22 cellular contexts compared by ENCODE assay signal in genomic region chr14:96799489-96800056, GRCh38. TPM values are rescaled to one million over a fixed set of nuclear protein-coding genes. Genes with fewer than 3 reads are reported as not detected.
DNase-seq lines count a peak whose midpoint lies in the region; ATAC-seq and TF ChIP-seq lines count a peak whose summit lies in the region.
"Had no signal": no experiment of that assay in that cellular context is flagged by ENCODE, and none has a peak within 500 bp of the region (broad histone marks: within the 10 kb centered on the region; RNA-seq: fewer than 3 reads in every experiment).

No MANE protein-coding gene starts in this region.

- no peaks in the 10 kb centered on the region for H3K9me3 ChIP-seq in HAP-1
- no peaks in the 10 kb centered on the region for H3K9me3 ChIP-seq in T-helper 17 cell (ENCODE audit: control insufficient read depth, low read length, poor library complexity, severe bottlenecking)
- H3K9me3 ChIP-seq: MG63, SJSA1, tibial artery had no signal

- H3K4me1 Mint-ChIP-seq in activated CD4-positive, alpha-beta T cell treated with anti-CD3 and anti-CD28 coated beads, Interleukin-2, amount 10 ng/mL, durations not matched to agents 24 days and 14 days: peaks cover 45% of the 10 kb centered on the region
- H3K4me1 Mint-ChIP-seq in T-helper 17 cell (peaks cover 30% of the 10 kb centered on the region), nephron (peaks cover 30% of the 10 kb centered on the region)

- intact Hi-C loops in activated CD4-positive, alpha-beta T cell treated with anti-CD3 and anti-CD28 coated beads, Interleukin-2, amount 10 ng/mL, durations not matched to agents 24 days and 14 days (cut with micrococcal nuclease): loop anchor here (5.0 kb wide), 2 partner anchors 53 to 437 kb away; partner anchors contain the start of genes ATG2B and GSKIP

- H3K36me3 Mint-ChIP-seq in activated CD4-positive, alpha-beta T cell treated with anti-CD3 and anti-CD28 coated beads, Interleukin-2, amount 10 ng/mL, durations not matched to agents 24 days and 14 days (ENCODE audit: low read depth): peaks cover 4% of the 10 kb centered on the region
- H3K36me3 Mint-ChIP-seq in T-helper 17 cell (ENCODE audit: low read depth) (no peaks in the 10 kb centered on the region), nephron (ENCODE audit: low read depth) (no peaks in the 10 kb centered on the region)
- H3K36me3 Mint-ChIP-seq: activated naive CD4-positive, alpha-beta T cell treated with anti-CD3 and anti-CD28 coated beads, Interleukin-2, amount 50 U/mL, for 24 hours; CD8-positive, alpha-beta T cell; naive B cell had no signal

- no peak overlapping the region for H3K27ac Mint-ChIP-seq in activated CD4-positive, alpha-beta T cell treated with anti-CD3 and anti-CD28 coated beads, Interleukin-2, amount 10 ng/mL, durations not matched to agents 24 days and 14 days
- peak overlapping the region; percentile 24 for H3K27ac Mint-ChIP-seq in T-helper 17 cell
- no peak overlapping the region for H3K27ac Mint-ChIP-seq in nephron
- H3K27ac Mint-ChIP-seq: activated naive CD4-positive, alpha-beta T cell treated with anti-CD3 and anti-CD28 coated beads, Interleukin-2, amount 50 U/mL, for 24 hours; CD8-positive, alpha-beta T cell; naive B cell had no signal

- H3K4me3 Mint-ChIP-seq in activated CD4-positive, alpha-beta T cell treated with anti-CD3 and anti-CD28 coated beads, Interleukin-2, amount 10 ng/mL, durations not matched to agents 24 days and 14 days: peak overlapping the region; percentile 54
- H3K4me3 Mint-ChIP-seq in T-helper 17 cell (no peak overlapping the region), nephron (peak overlapping the region; percentile 30 to 82 (median 73))
- H3K4me3 Mint-ChIP-seq: activated naive CD4-positive, alpha-beta T cell treated with anti-CD3 and anti-CD28 coated beads, Interleukin-2, amount 50 U/mL, for 24 hours; CD8-positive, alpha-beta T cell had no signal

- H3K4me3 ChIP-seq in HAP-1 (peak overlapping the region; percentile 10), H7 (ENCODE audit: insufficient read depth, low read depth, low read length) (no peak overlapping the region)
- H3K4me3 ChIP-seq: coronary artery, hepatocyte, SJSA1, tibial artery had no signal

- H3K36me3 ChIP-seq in HAP-1 (replicated peaks) (peaks cover 3% of the 10 kb centered on the region; the same call in 1 of the 2 replicates), H7 (replicated peaks; ENCODE audit: control insufficient read depth, insufficient read depth, low read length) (no peaks in the 10 kb centered on the region)
- H3K36me3 ChIP-seq: brain microvascular endothelial cell, MG63, tibial artery had no signal

- ATAC-seq in T-helper 17 cell (no peak), HG03520 (IDR thresholded peaks at IDR 0.05; ENCODE audit: unreplicated experiment) (no peak)
- ATAC-seq: CD8-positive, alpha-beta T cell; Panc1 had no signal

- in situ Hi-C loops in HAP-1 (cut with MboI; ENCODE audit: low sequenced_read_pairs): no loop called here

- peaks cover 23% of the 10 kb centered on the region for H3K4me1 ChIP-seq in HAP-1

- no peaks in the 10 kb centered on the region for H3K9me3 Mint-ChIP-seq in activated CD4-positive, alpha-beta T cell treated with anti-CD3 and anti-CD28 coated beads, Interleukin-2, amount 10 ng/mL, durations not matched to agents 24 days and 14 days
- no peaks in the 10 kb centered on the region for H3K9me3 Mint-ChIP-seq in nephron
- H3K9me3 Mint-ChIP-seq: activated naive CD4-positive, alpha-beta T cell treated with anti-CD3 and anti-CD28 coated beads, Interleukin-2, amount 50 U/mL, for 24 hours; CD8-positive, alpha-beta T cell; naive B cell had no signal

- H3K27me3 Mint-ChIP-seq in activated CD4-positive, alpha-beta T cell treated with anti-CD3 and anti-CD28 coated beads, Interleukin-2, amount 10 ng/mL, durations not matched to agents 24 days and 14 days: peaks cover 2% of the 10 kb centered on the region
- H3K27me3 Mint-ChIP-seq in T-helper 17 cell (peaks cover 4% of the 10 kb centered on the region), nephron (ENCODE audit: low read depth) (peaks cover 4% of the 10 kb centered on the region)
- H3K27me3 Mint-ChIP-seq: activated naive CD4-positive, alpha-beta T cell treated with anti-CD3 and anti-CD28 coated beads, Interleukin-2, amount 50 U/mL, for 24 hours had no signal

- H3K27me3 ChIP-seq in HAP-1 (ENCODE audit: low read depth) (no peaks in the 10 kb centered on the region), H7 (ENCODE audit: control insufficient read depth, insufficient read depth, low read length) (no peaks in the 10 kb centered on the region)
- H3K27me3 ChIP-seq: brain microvascular endothelial cell, hepatocyte, MG63, SJSA1, tibial artery had no signal

- DNase-seq in activated CD4-positive, alpha-beta T cell treated with anti-CD3 and anti-CD28 coated beads, Interleukin-2, amount 10 ng/mL, durations not matched to agents 24 days and 14 days: no peak
- DNase-seq in activated CD4-positive, alpha-beta T cell treated with anti-CD3 and anti-CD28 coated beads for 1 hour: no peak
- peak; percentile 18 to 57 for DNase-seq in HAP-1 (ENCODE audit: low spot score in 2 of 2)
- DNase-seq in T-helper 17 cell: no peak
- DNase-seq in NCI-H524 (lab: John Stamatoyannopoulos, UW): no peak
- DNase-seq in H7: no peak
- DNase-seq: activated CD4-positive, alpha-beta T cell treated with anti-CD3 and anti-CD28 coated beads for 4 hours; brain microvascular endothelial cell; CD8-positive, alpha-beta T cell; GOT3; MG63; naive B cell; NCI-H1694 treated with DMSO at 0.1 percent for 48 hours; NCI-H510A; tibial artery had no signal

- no peak for TF ChIP-seq CTCF in nephron (IDR thresholded peaks at IDR 0.05; ENCODE audit: unreplicated experiment in 3 of 3)

RNA-seq across cellular contexts. Expression of gene VRK1, which starts 2.4 kb away (rescaled TPM):
- total RNA-seq in activated CD4-positive, alpha-beta T cell treated with anti-CD3 and anti-CD28 coated beads, Interleukin-2, amount 10 ng/mL, durations not matched to agents 24 days and 14 days: 76.7 and 77.0 TPM in 2 replicates
- 10 to 100 TPM; 24.6 to 25.3 TPM for total RNA-seq in T-helper 17 cell
- total RNA-seq in H7 (2014; rRNA removed; shearing (Covaris generic)): 69.8 and 87.8 TPM in 2 replicates

Comparison
In these comparisons a context has a peak if more than half of its experiments do, and no peak if none do; other contexts are left out.
1. DNase-seq: peak in HAP-1 (2 of 2); none in activated CD4-positive, alpha-beta T cell treated with anti-CD3 and anti-CD28 coated beads, Interleukin-2, amount 10 ng/mL, durations not matched to agents 24 days and 14 days (single experiment), activated CD4-positive, alpha-beta T cell treated with anti-CD3 and anti-CD28 coated beads for 1 hour (single experiment), T-helper 17 cell (0 of 3), NCI-H524 (0 of 2) and H7 (single experiment).